8 cellular contexts compared by ENCODE assay signal in the genomic region with DNA sequence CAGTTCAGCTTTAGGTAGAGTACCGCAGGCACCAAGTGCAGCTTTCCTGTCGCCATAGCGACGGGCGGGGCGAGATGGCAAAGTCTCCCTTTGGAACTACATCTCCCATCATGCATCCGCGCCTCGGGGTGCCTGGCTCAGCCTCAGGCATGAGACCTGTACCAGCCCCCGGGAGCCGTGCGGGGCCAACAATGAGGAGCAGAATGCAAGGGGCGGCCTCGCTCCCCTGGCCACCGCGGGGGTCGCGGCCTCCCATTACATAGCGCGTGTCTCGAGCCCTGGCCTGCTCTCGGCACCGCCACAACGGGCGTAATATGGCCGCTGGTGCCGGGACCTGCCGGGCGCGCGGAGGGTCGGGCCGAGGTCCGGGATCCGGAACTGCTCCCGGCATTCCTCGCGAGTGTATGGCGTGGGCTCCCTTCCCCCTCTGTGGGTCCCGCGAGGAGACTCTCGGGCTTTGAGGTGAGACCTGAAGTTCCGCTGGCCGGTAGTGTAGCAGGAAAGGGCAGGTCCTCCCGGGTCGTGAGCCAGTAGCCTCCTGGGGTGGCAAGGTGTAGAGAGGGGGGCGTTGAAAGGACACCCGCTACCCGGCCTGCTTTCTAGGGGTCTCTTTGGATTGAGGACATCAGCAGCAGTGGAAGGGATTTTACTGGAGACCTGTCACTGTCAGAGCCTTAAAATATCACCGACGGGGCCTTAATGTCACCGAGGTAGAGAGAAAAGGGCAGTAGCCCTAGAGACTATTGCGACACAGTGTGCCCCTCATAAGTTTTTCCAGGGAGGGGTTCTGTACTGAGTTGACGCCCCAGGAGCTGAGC. TPM values are rescaled to one million over a fixed set of nuclear protein-coding genes. Genes with fewer than 3 reads are reported as not detected.
DNase-seq lines count a peak whose midpoint lies in the region; ATAC-seq and TF ChIP-seq lines count a peak whose summit lies in the region.

A gene with protein sequence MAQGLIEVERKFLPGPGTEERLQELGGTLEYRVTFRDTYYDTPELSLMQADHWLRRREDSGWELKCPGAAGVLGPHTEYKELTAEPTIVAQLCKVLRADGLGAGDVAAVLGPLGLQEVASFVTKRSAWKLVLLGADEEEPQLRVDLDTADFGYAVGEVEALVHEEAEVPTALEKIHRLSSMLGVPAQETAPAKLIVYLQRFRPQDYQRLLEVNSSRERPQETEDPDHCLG (plus strand): TSS at position 390 of the 818 bp plus-strand sequence. CDS start 487 bp downstream, outside the sequence.

- H3K9me2 ChIP-seq in SU-DHL-6 (replicated peaks; ENCODE audit: insufficient read depth, low read length) = no peaks in the 10 kb centered on the region

- 1% methylated on average over 34 of the region's 54 CpGs; no CpG with 5 or more reads in 1 of the 2 donors for WGBS in transverse colon (ENCODE audit: low coverage in 1 of 2), 2 donors

- H3K36me3 Mint-ChIP-seq in activated naive CD8-positive, alpha-beta T cell treated with anti-CD3 and anti-CD28 coated beads, Interleukin-2, amount 10 ng/mL, durations not matched to agents 7 days and 5 days = peaks cover 9% of the 10 kb centered on the region

- H4K20me1 ChIP-seq in SU-DHL-6 (ENCODE audit: low read depth, low read length) = no peaks in the 10 kb centered on the region

- DNase-seq in GM12865 (ENCODE audit: low read depth) (peak; percentile 95), NCI-H1105 treated with DMSO at 0.1 percent for 48 hours (lab: John Stamatoyannopoulos, UW) (peak; percentile 87), cardiac muscle cell (ENCODE audit: low read depth in 1 of 2, low spot score in 1 of 2) (peak; percentile 91 to 96), pons (ENCODE audit: low spot score) (peak; percentile 94), transverse colon (peak; percentile 94)
- peak; percentile 90 for DNase-seq in activated naive CD8-positive, alpha-beta T cell treated with anti-CD3 and anti-CD28 coated beads, Interleukin-2, amount 10 ng/mL, durations not matched to agents 7 days and 5 days

- peak within 1 kb of the TSS; percentile 95 for H3K4me3 Mint-ChIP-seq in activated naive CD8-positive, alpha-beta T cell treated with anti-CD3 and anti-CD28 coated beads, Interleukin-2, amount 10 ng/mL, durations not matched to agents 7 days and 5 days

- peaks cover 10% of the 10 kb centered on the region; the same call in 1 of the 2 replicates for H3K79me2 ChIP-seq in SU-DHL-6 (ENCODE audit: insufficient read depth, low read length)

- H3K4me2 ChIP-seq in SU-DHL-6 (ENCODE audit: low read depth, low read length, poor library complexity, severe bottlenecking) = peak within 1 kb of the TSS; percentile 89

- no peaks in the 10 kb centered on the region for H3K9me3 Mint-ChIP-seq in activated naive CD8-positive, alpha-beta T cell treated with anti-CD3 and anti-CD28 coated beads, Interleukin-2, amount 10 ng/mL, durations not matched to agents 7 days and 5 days

- H3K4me3 ChIP-seq in GM12865 (ENCODE audit: low read depth, low read length) (peak within 1 kb of the TSS; percentile 86), SU-DHL-6 (ENCODE audit: insufficient read depth, low read length, poor library complexity, severe bottlenecking) (peak within 1 kb of the TSS; percentile 67), cardiac muscle cell (peak within 1 kb of the TSS; percentile 76), transverse colon (peak within 1 kb of the TSS; percentile 60 to 93 (median 86))

- no peaks in the 10 kb centered on the region for H3K36me3 ChIP-seq in SU-DHL-6 (ENCODE audit: low read length)
- H3K36me3 ChIP-seq in cardiac muscle cell = peaks cover 8% of the 10 kb centered on the region
- H3K36me3 ChIP-seq in transverse colon = peaks cover 0 to 4% (median 0%) of the 10 kb centered on the region in 4 donors

- H3F3A ChIP-seq in SU-DHL-6 (ENCODE audit: insufficient read depth) = peaks cover 15% of the 10 kb centered on the region

- H3K27me3 ChIP-seq in SU-DHL-6 (ENCODE audit: low read length) = no peaks in the 10 kb centered on the region
- H3K27me3 ChIP-seq in cardiac muscle cell = no peaks in the 10 kb centered on the region
- H3K27me3 ChIP-seq in transverse colon = no peaks in the 10 kb centered on the region

- H3K27me3 Mint-ChIP-seq in activated naive CD8-positive, alpha-beta T cell treated with anti-CD3 and anti-CD28 coated beads, Interleukin-2, amount 10 ng/mL, durations not matched to agents 7 days and 5 days = no peaks in the 10 kb centered on the region

- POLR2A ChIA-PET in activated naive CD8-positive, alpha-beta T cell treated with anti-CD3 and anti-CD28 coated beads, Interleukin-2, amount 10 ng/mL, durations not matched to agents 7 days and 5 days (lab: Charles Lee) = interaction anchor here (0.5 to 2.4 kb wide), 7 partner anchors 11 to 790 kb away, joined by 3 to 15 read pairs (median 4); a partner anchor contains a TSS

- intact Hi-C loops in transverse colon (cut with DNase I; ENCODE audit: low total_unique reads) = no loop called here

- H3K4me1 ChIP-seq in cardiac muscle cell (ENCODE audit: low read depth) = peaks cover 10% of the 10 kb centered on the region
- H3K4me1 ChIP-seq in transverse colon = peaks cover 15 to 33% (median 20%) of the 10 kb centered on the region in 4 donors

- peak within 1 kb of the TSS; percentile 96 for H3K27ac Mint-ChIP-seq in activated naive CD8-positive, alpha-beta T cell treated with anti-CD3 and anti-CD28 coated beads, Interleukin-2, amount 10 ng/mL, durations not matched to agents 7 days and 5 days

- peak within 1 kb of the TSS; percentile 75 for H3K9ac ChIP-seq in SU-DHL-6 (ENCODE audit: low read length)

- TF ChIP-seq CTCF in GM12865 (IDR thresholded peaks at IDR 0.05; ENCODE audit: insufficient read depth, low read depth, low read length, missing control alignments) (no peak), SU-DHL-6 (IDR thresholded peaks at IDR 0.05; ENCODE audit: insufficient read depth, low read length, poor library complexity, severe bottlenecking) (no peak), cardiac muscle cell (IDR thresholded peaks at IDR 0.05; ENCODE audit: low read depth, low read length) (no peak), transverse colon (IDR thresholded peaks at IDR 0.05) (peak in 1 of 5 experiments; percentile 11)

- H3K27ac ChIP-seq in SU-DHL-6 (ENCODE audit: low read depth, low read length) = peak within 1 kb of the TSS; percentile 49
- H3K27ac ChIP-seq in cardiac muscle cell = peak within 1 kb of the TSS; percentile 94
- peak within 1 kb of the TSS; percentile 92 to 95 (median 94) for H3K27ac ChIP-seq in transverse colon

- H2AFZ ChIP-seq in SU-DHL-6 (ENCODE audit: low read depth, low read length, severe bottlenecking) = peak within 1 kb of the TSS; percentile 37

- peak; percentile 83 for ATAC-seq in HG02678 (IDR thresholded peaks at IDR 0.05; ENCODE audit: unreplicated experiment)
- peak; percentile 81 for ATAC-seq in activated naive CD8-positive, alpha-beta T cell treated with anti-CD3 and anti-CD28 coated beads, Interleukin-2, amount 10 ng/mL, durations not matched to agents 7 days and 5 days (ENCODE audit: low read depth)

- in situ Hi-C loops in transverse colon (cut with MboI; ENCODE audit: low pct_ligation_motif_present in 1 of 4, low pct_unique_long_range_greater_than_20kb in 1 of 4, low sequenced_read_pairs in 3 of 4) = loop anchor here in 3 of 4 donors (5.0 to 25.0 kb wide), 3 partner anchors 79 to 219 kb away; no protein-coding TSS in a partner anchor

- peak; percentile 50 for TF ChIP-seq POLR2A in transverse colon (IDR thresholded peaks at IDR 0.05)

- H3K9me3 ChIP-seq in SU-DHL-6 (ENCODE audit: insufficient read depth, low read length) (no peaks in the 10 kb centered on the region), cardiac muscle cell (ENCODE audit: low read depth) (no peaks in the 10 kb centered on the region), transverse colon (no peaks in the 10 kb centered on the region)

- no peak for TF ChIP-seq EP300 in transverse colon (IDR thresholded peaks at IDR 0.05; ENCODE audit: low read depth)

- H3K4me1 Mint-ChIP-seq in activated naive CD8-positive, alpha-beta T cell treated with anti-CD3 and anti-CD28 coated beads, Interleukin-2, amount 10 ng/mL, durations not matched to agents 7 days and 5 days = peaks cover 32% of the 10 kb centered on the region

RNA-seq across cellular contexts. Expression of the gene that starts here (rescaled TPM):
- total RNA-seq in activated naive CD8-positive, alpha-beta T cell treated with anti-CD3 and anti-CD28 coated beads, Interleukin-2, amount 10 ng/mL, durations not matched to agents 7 days and 5 days = 10 to 100 TPM; 14.2 to 19.2 TPM
- 47.6 and 58.6 TPM in 2 replicates for total RNA-seq in cardiac muscle cell
- 31.3 and 45.2 TPM in 2 replicates for polyA plus RNA-seq in cardiac muscle cell
- 10 to 100 TPM in 3 of 4 donors, 1 to 10 TPM in 1; 6.8 to 34.0 (median 26.0) TPM for total RNA-seq in transverse colon

Comparison
In these comparisons a context has a peak if more than half of its experiments do, and no peak if none do; other contexts are left out.
1. Peak in every context shown above with its lines: DNase-seq, ATAC-seq, H3K4me3 ChIP-seq and H3K27ac ChIP-seq.